8 cellular contexts compared by ENCODE assay signal in the genomic region with DNA sequence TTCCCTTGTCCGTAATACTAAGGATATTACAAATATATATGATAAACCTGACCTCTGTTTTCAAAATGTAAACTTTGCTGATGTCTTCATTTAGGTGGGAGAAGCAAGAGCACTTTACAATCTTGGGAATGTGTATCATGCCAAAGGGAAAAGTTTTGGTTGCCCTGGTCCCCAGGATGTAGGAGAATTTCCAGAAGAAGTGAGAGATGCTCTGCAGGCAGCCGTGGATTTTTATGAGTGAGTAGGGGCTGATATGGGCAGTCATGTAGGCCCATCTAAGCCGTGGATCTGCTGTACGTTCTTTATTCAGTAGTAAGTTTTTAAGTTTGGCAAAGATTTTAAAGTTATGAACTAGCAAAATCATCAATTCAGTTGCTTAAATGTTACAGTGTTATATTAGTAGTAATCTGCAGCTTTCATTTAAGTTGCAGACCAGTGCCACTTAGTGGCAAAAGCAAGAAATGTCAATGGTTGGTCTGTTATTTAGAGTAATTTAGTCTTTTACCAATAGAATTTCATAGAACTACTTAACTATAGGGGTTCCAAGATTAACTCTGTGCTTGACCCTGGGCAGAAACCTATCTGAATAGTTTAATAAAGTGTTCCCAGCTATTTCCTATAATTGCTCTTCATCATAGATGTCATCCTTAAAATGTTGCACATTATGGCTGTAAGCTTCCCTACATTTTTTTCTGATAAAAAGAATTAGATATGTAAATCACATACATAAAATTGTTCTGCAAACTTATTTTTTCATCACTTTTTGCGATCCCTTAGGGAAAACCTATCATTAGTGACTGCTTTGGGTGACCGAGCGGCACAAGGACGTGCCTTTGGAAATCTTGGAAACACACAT. TPM values are rescaled to one million over a fixed set of nuclear protein-coding genes. Genes with fewer than 3 reads are reported as not detected.
DNase-seq lines count a peak whose midpoint lies in the region; ATAC-seq and TF ChIP-seq lines count a peak whose summit lies in the region.

No MANE protein-coding gene starts in this region.

- no peaks in the 10 kb centered on the region for H3K27me3 Mint-ChIP-seq in activated CD4-positive, alpha-beta T cell treated with anti-CD3 and anti-CD28 coated beads, Interleukin-2, amount 10 ng/mL, durations not matched to agents 24 days and 14 days

- intact Hi-C loops in activated CD4-positive, alpha-beta T cell treated with anti-CD3 and anti-CD28 coated beads, Interleukin-2, amount 10 ng/mL, durations not matched to agents 24 days and 14 days (cut with micrococcal nuclease): loop anchor here (1.0 kb wide), 1 partner anchor 70 kb away; no protein-coding TSS in a partner anchor

- peak; percentile 48; the same call in 1 of the 2 replicates for TF ChIP-seq CTCF in HEK293 (tag by site-specific recombination; IDR thresholded peaks at IDR 0.05)
- TF ChIP-seq CTCF in gastroesophageal sphincter (IDR thresholded peaks at IDR 0.05): peak; percentile 58 to 87 (median 82)
- peak; percentile 58 for TF ChIP-seq CTCF in parathyroid adenoma (IDR thresholded peaks at IDR 0.05)

- H3K27me3 ChIP-seq in gastroesophageal sphincter: no peaks in the 10 kb centered on the region
- H3K27me3 ChIP-seq in parathyroid adenoma (ENCODE audit: control insufficient read depth, insufficient read depth, low read length): no peaks in the 10 kb centered on the region

- no peak for TF ChIP-seq POLR2A in gastroesophageal sphincter (IDR thresholded peaks at IDR 0.05)

- no peak overlapping the region for H2AFZ ChIP-seq in parathyroid adenoma

- DNase-seq in activated CD4-positive, CD25-positive, alpha-beta regulatory T cell treated with anti-CD3 and anti-CD28 coated beads, Interleukin-2, amount 50 U/mL, for 16 hours (ENCODE audit: low read depth, low spot score): peak; percentile 7
- no peak for DNase-seq in activated CD4-positive, CD25-positive, alpha-beta regulatory T cell treated with anti-CD3 and anti-CD28 coated beads, Interleukin-2, amount 50 U/mL, for 72 hours
- peak; percentile 61 for DNase-seq in NCI-H2171 treated with DMSO at 0.1 percent for 48 hours (lab: John Stamatoyannopoulos, UW)
- DNase-seq in activated CD4-positive, alpha-beta T cell treated with anti-CD3 and anti-CD28 coated beads, Interleukin-2, amount 10 ng/mL, durations not matched to agents 24 days and 14 days: peak; percentile 84

- 45 to 50% methylated on average over 7 to 8 of the region's 8 CpGs for WGBS in gastroesophageal sphincter (ENCODE audit: low coverage in 1 of 2), 2 donors

- H3K4me1 Mint-ChIP-seq in activated CD4-positive, alpha-beta T cell treated with anti-CD3 and anti-CD28 coated beads, Interleukin-2, amount 10 ng/mL, durations not matched to agents 24 days and 14 days: peaks cover 2% of the 10 kb centered on the region

- H3K4me3 ChIP-seq in HEK293 (ENCODE audit: low read depth, low read length) (no peak overlapping the region), gastroesophageal sphincter (no peak overlapping the region), parathyroid adenoma (ENCODE audit: low read depth, low read length) (no peak overlapping the region)

- no peaks in the 10 kb centered on the region for H3K79me2 ChIP-seq in parathyroid adenoma

- H3K4me1 ChIP-seq in HEK293 (ENCODE audit: control insufficient read depth, insufficient read depth, low read length) (no peaks in the 10 kb centered on the region), gastroesophageal sphincter (peaks cover 3 to 40% (median 11%) of the 10 kb centered on the region in 3 donors), parathyroid adenoma (no peaks in the 10 kb centered on the region)

- H3K4me3 Mint-ChIP-seq in activated CD4-positive, alpha-beta T cell treated with anti-CD3 and anti-CD28 coated beads, Interleukin-2, amount 10 ng/mL, durations not matched to agents 24 days and 14 days: no peak overlapping the region

- ATAC-seq in gastroesophageal sphincter (peak; percentile 70), GM18858 (IDR thresholded peaks at IDR 0.05; ENCODE audit: unreplicated experiment) (no peak)

- no peak for TF ChIP-seq EP300 in gastroesophageal sphincter (IDR thresholded peaks at IDR 0.05)

- POLR2A ChIA-PET in HEK293 (lab: Yijun Ruan, JAX): interaction anchor here (0.7 to 1.1 kb wide), 2 partner anchors 22 to 72 kb away, joined by 3 read pairs; a partner anchor contains a TSS

- no peak overlapping the region for H3K4me2 ChIP-seq in parathyroid adenoma (ENCODE audit: low read length)

- H3K27ac Mint-ChIP-seq in activated CD4-positive, alpha-beta T cell treated with anti-CD3 and anti-CD28 coated beads, Interleukin-2, amount 10 ng/mL, durations not matched to agents 24 days and 14 days: no peak overlapping the region

- H3K27ac ChIP-seq in HEK293 (ENCODE audit: extremely low read depth, low read depth, low read length) (no peak overlapping the region), gastroesophageal sphincter (peak overlapping the region; percentile 53 to 76 (median 62)), parathyroid adenoma (no peak overlapping the region)

- no peak overlapping the region for H3K9ac ChIP-seq in parathyroid adenoma

- H3K9me3 Mint-ChIP-seq in activated CD4-positive, alpha-beta T cell treated with anti-CD3 and anti-CD28 coated beads, Interleukin-2, amount 10 ng/mL, durations not matched to agents 24 days and 14 days: no peaks in the 10 kb centered on the region

- CTCF ChIA-PET in HEK293 (lab: Yijun Ruan, JAX): interaction anchor here (0.6 to 10.6 kb wide), 27 partner anchors 9 to 778 kb away, joined by 3 to 199 read pairs (median 4); a partner anchor contains a TSS

- H3K36me3 ChIP-seq in HEK293 (ENCODE audit: control insufficient read depth in 2 of 2, insufficient read depth in 1 of 2, low read length in 2 of 2): peaks cover 9 to 15% of the 10 kb centered on the region in 2 experiments
- H3K36me3 ChIP-seq in gastroesophageal sphincter: peaks cover 0 to 45% of the 10 kb centered on the region in 2 donors
- no peaks in the 10 kb centered on the region for H3K36me3 ChIP-seq in parathyroid adenoma (ENCODE audit: control insufficient read depth, insufficient read depth, low read length)

- peaks cover 7% of the 10 kb centered on the region for H3K36me3 Mint-ChIP-seq in activated CD4-positive, alpha-beta T cell treated with anti-CD3 and anti-CD28 coated beads, Interleukin-2, amount 10 ng/mL, durations not matched to agents 24 days and 14 days (ENCODE audit: low read depth)

- H3K9me3 ChIP-seq in HEK293 (ENCODE audit: control insufficient read depth, insufficient read depth, low read depth, low read length): no peaks in the 10 kb centered on the region
- H3K9me3 ChIP-seq in gastroesophageal sphincter: no peaks in the 10 kb centered on the region
- H3K9me3 ChIP-seq in parathyroid adenoma (ENCODE audit: control insufficient read depth, low read length): no peaks in the 10 kb centered on the region

TF ChIP-seq in HEK293, 187 proteins besides CTCF, POLR2A, EP300 and RAD21 (continues in another document):
- TF ChIP-seq ZNF654 (tag by site-specific recombination; IDR thresholded peaks at IDR 0.05; ENCODE audit: low read depth) (peak; percentile 73), ZNF514 (tag by site-specific recombination; IDR thresholded peaks at IDR 0.05) (no peak), ZNF660 (tag by site-specific recombination; IDR thresholded peaks at IDR 0.05) (peak; percentile 49; the same call in 1 of the 2 replicates)
- TF ChIP-seq, protein P1, sequence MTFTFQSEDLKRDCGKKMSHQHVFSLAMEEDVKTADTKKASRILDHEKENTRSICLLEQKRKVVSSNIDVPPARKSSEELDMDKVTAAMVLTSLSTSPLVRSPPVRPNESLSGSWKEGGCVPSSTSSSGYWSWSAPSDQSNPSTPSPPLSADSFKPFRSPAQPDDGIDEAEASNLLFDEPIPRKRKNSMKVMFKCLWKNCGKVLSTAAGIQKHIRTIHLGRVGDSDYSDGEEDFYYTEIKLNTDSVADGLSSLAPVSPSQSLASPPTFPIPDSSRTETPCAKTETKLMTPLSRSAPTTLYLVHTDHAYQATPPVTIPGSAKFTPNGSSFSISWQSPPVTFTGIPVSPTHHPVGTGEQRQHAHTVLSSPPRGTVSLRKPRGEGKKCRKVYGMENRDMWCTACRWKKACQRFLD (tag by site-specific recombination; IDR thresholded peaks at IDR 0.05): no peak
- TF ChIP-seq, protein P2, sequence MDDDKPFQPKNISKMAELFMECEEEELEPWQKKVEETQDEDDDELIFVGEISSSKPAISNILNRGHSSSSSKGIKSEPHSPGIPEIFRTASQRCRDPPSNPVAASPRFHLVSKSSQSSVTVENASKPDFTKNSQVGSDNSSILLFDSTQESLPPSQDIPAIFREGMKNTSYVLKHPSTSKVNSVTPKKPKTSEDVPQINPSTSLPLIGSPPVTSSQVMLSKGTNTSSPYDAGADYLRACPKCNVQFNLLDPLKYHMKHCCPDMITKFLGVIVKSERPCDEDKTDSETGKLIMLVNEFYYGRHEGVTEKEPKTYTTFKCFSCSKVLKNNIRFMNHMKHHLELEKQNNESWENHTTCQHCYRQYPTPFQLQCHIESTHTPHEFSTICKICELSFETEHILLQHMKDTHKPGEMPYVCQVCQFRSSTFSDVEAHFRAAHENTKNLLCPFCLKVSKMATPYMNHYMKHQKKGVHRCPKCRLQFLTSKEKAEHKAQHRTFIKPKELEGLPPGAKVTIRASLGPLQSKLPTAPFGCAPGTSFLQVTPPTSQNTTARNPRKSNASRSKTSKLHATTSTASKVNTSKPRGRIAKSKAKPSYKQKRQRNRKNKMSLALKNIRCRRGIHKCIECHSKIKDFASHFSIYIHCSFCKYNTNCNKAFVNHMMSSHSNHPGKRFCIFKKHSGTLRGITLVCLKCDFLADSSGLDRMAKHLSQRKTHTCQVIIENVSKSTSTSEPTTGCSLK (tag by site-specific recombination; IDR thresholded peaks at IDR 0.05): no peak

RNA-seq across cellular contexts. Expression of a gene that starts 21.3 kb away (rescaled TPM):
- total RNA-seq in activated CD4-positive, alpha-beta T cell treated with anti-CD3 and anti-CD28 coated beads, Interleukin-2, amount 10 ng/mL, durations not matched to agents 24 days and 14 days: 9.7 TPM in 2 replicates
- total RNA-seq in gastroesophageal sphincter: 100 to 1,000 TPM in 1 of 4 donors, 10 to 100 TPM in 3; 39.4 to 106 (median 99.2) TPM

RNA-seq across cellular contexts. Expression of a gene that starts 41.2 kb away (rescaled TPM):
- not detected in 2 replicates for total RNA-seq in activated CD4-positive, alpha-beta T cell treated with anti-CD3 and anti-CD28 coated beads, Interleukin-2, amount 10 ng/mL, durations not matched to agents 24 days and 14 days
- 1 to 10 TPM in 2 of 4 donors, under 1 TPM in 2; 0.27 to 2.5 (median 1.1) TPM for total RNA-seq in gastroesophageal sphincter

Comparison
In these comparisons a context has a peak if more than half of its experiments do, and no peak if none do; other contexts are left out.
1. H3K27ac ChIP-seq: peak in gastroesophageal sphincter (4 of 4); none in HEK293 (single experiment) and parathyroid adenoma (single experiment).
2. Peak in every context shown above with its lines, with median percentiles within 50 percentile points of each other: CTCF ChIP-seq.